ENCODE assay signal across 17 cellular contexts in the genomic region with DNA sequence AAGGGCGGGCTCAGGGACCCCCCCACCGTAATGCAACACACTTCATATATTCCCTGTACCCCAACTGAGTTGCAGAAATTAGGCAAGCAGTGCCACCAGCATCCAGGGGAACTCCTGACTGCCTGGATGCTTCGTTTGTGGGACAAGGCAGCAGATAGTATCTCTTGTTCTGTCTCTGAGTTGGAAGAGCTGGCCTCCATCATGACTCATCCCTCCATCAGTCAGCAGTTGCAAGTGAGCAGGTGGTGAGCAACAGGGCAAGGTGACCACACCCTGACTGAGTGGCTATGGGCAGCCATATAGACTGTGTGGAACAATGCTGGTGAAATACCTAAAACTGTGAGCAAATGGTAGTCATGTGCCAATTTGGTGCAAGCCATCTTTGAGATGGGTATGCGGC. TPM values are rescaled to one million over a fixed set of nuclear protein-coding genes. Genes with fewer than 3 reads are reported as not detected.
DNase-seq lines count a peak whose midpoint lies in the region; ATAC-seq and TF ChIP-seq lines count a peak whose summit lies in the region.
"Had no signal": no experiment of that assay in that cellular context is flagged by ENCODE, and none has a peak within 500 bp of the region (broad histone marks: within the 10 kb centered on the region; RNA-seq: fewer than 3 reads in every experiment).

No MANE protein-coding gene starts in this region.

- H2BK12ac ChIP-seq in neuronal stem cell (ENCODE audit: low read length): no peak overlapping the region

- WGBS in neuronal stem cell (ENCODE audit: extremely low coverage in 2 of 2, insufficient read length in 2 of 2, insufficient replicate concordance in 1 of 2), 2 donors: no CpG with 5 or more reads among the region's 4 CpGs

- no peak overlapping the region for H2BK15ac ChIP-seq in neuronal stem cell (ENCODE audit: low read length)

- no peaks in the 10 kb centered on the region for H3K4me1 Mint-ChIP-seq in activated CD8-positive, alpha-beta T cell treated with anti-CD3 and anti-CD28 coated beads for 36 hours (ENCODE audit: low read depth)
- H3K4me1 Mint-ChIP-seq in activated CD8-positive, alpha-beta T cell treated with anti-CD3 and anti-CD28 coated beads, Interleukin-2, amount 10 ng/mL, durations not matched to agents 7 days and 5 days (ENCODE audit: low read depth): no peaks in the 10 kb centered on the region
- H3K4me1 Mint-ChIP-seq: activated naive CD4-positive, alpha-beta T cell treated with anti-CD3 and anti-CD28 coated beads, Interleukin-2, amount 50 U/mL, for 24 hours had no signal

- TF ChIP-seq CTCF in activated CD8-positive, alpha-beta T cell treated with anti-CD3 and anti-CD28 coated beads for 36 hours (IDR thresholded peaks at IDR 0.05): no peak
- no peak for TF ChIP-seq CTCF in astrocyte of the spinal cord (IDR thresholded peaks at IDR 0.05; ENCODE audit: low read depth, low read length)

- H3K23ac ChIP-seq in neuronal stem cell (ENCODE audit: low read depth, low read length, poor library complexity): peak overlapping the region; percentile 29

- no peak overlapping the region for H3K27ac Mint-ChIP-seq in activated CD8-positive, alpha-beta T cell treated with anti-CD3 and anti-CD28 coated beads for 36 hours
- H3K27ac Mint-ChIP-seq in activated CD8-positive, alpha-beta T cell treated with anti-CD3 and anti-CD28 coated beads, Interleukin-2, amount 10 ng/mL, durations not matched to agents 7 days and 5 days: no peak overlapping the region
- H3K27ac Mint-ChIP-seq: activated naive CD4-positive, alpha-beta T cell treated with anti-CD3 and anti-CD28 coated beads, Interleukin-2, amount 50 U/mL, for 24 hours; dendritic cell treated with granulocyte-macrophage colony-stimulating factor and Interleukin-4, amounts not matched to agents 40 ng/mL and 50 ng/mL, for 4 days had no signal

- in situ Hi-C loops in astrocyte of the spinal cord (cut with HindIII; ENCODE audit: low sequenced_read_pairs): no loop called here

- no peak overlapping the region for H4K8ac ChIP-seq in neuronal stem cell (ENCODE audit: low read depth, low read length)

- no peak overlapping the region for H3K4ac ChIP-seq in neuronal stem cell (ENCODE audit: low read length)

- H3K9me3 ChIP-seq in neuronal stem cell (replicated peaks in 1 of 2; ENCODE audit: control insufficient read depth in 2 of 2, insufficient read depth in 1 of 2, low read depth in 1 of 2, low read length in 2 of 2): peaks cover 31 to 44% of the 10 kb centered on the region in 2 donors
- H3K9me3 ChIP-seq: gastrocnemius medialis had no signal

- H3K36me3 ChIP-seq in neuronal stem cell (replicated peaks in 1 of 2; ENCODE audit: control insufficient read depth in 2 of 2, insufficient read depth in 2 of 2, low read length in 2 of 2): no peaks in the 10 kb centered on the region
- H3K36me3 ChIP-seq: gastrocnemius medialis, vagina had no signal

- H2AFZ ChIP-seq in neuronal stem cell (ENCODE audit: low read length): no peak overlapping the region

- H3K9ac ChIP-seq in neuronal stem cell (ENCODE audit: low read depth, low read length, poor library complexity): peak overlapping the region; percentile 24

- H3K4me2 ChIP-seq in neuronal stem cell (ENCODE audit: insufficient read depth, low read length, poor library complexity, severe bottlenecking): no peak overlapping the region

- no peak overlapping the region for H3K27ac ChIP-seq in neuronal stem cell (replicated peaks; ENCODE audit: low read length)
- H3K27ac ChIP-seq: gastrocnemius medialis, vagina had no signal

- H2BK120ac ChIP-seq in neuronal stem cell (ENCODE audit: low read depth, low read length): no peak overlapping the region

- H3K18ac ChIP-seq in neuronal stem cell (ENCODE audit: low read length): no peak overlapping the region

- no peaks in the 10 kb centered on the region for H3K79me1 ChIP-seq in neuronal stem cell (ENCODE audit: low read depth, low read length)

- CTCF ChIA-PET in activated CD8-positive, alpha-beta T cell treated with anti-CD3 and anti-CD28 coated beads for 36 hours (lab: Charles Lee): no interaction called here
- CTCF ChIA-PET in activated CD8-positive, alpha-beta T cell treated with anti-CD3 and anti-CD28 coated beads, Interleukin-2, amount 10 ng/mL, durations not matched to agents 7 days and 5 days (lab: Charles Lee): no interaction called here

- peaks cover 0 to 4% of the 10 kb centered on the region in 2 donors for H3K4me1 ChIP-seq in neuronal stem cell (ENCODE audit: control insufficient read depth in 2 of 2, insufficient read depth in 1 of 2, low read depth in 1 of 2, low read length in 2 of 2)
- H3K4me1 ChIP-seq: gastrocnemius medialis had no signal

- no peak overlapping the region for H3K14ac ChIP-seq in neuronal stem cell (ENCODE audit: low read length)

- no peak overlapping the region for H4K91ac ChIP-seq in neuronal stem cell (ENCODE audit: low read depth, low read length, poor library complexity)

- H3K27me3 ChIP-seq in neuronal stem cell (ENCODE audit: control insufficient read depth in 3 of 3, insufficient read depth in 3 of 3, low read depth in 1 of 3, low read length in 3 of 3): no peaks in the 10 kb centered on the region
- H3K27me3 ChIP-seq: gastrocnemius medialis, vagina had no signal

- no peaks in the 10 kb centered on the region for H3K27me3 Mint-ChIP-seq in activated CD8-positive, alpha-beta T cell treated with anti-CD3 and anti-CD28 coated beads for 36 hours
- H3K27me3 Mint-ChIP-seq in activated CD8-positive, alpha-beta T cell treated with anti-CD3 and anti-CD28 coated beads, Interleukin-2, amount 10 ng/mL, durations not matched to agents 7 days and 5 days (ENCODE audit: low read depth): no peaks in the 10 kb centered on the region
- H3K27me3 Mint-ChIP-seq: activated naive CD4-positive, alpha-beta T cell treated with anti-CD3 and anti-CD28 coated beads, Interleukin-2, amount 50 U/mL, for 24 hours had no signal

- DNase-seq in activated CD8-positive, alpha-beta T cell treated with anti-CD3 and anti-CD28 coated beads for 36 hours: no peak
- DNase-seq in activated CD8-positive, alpha-beta T cell treated with anti-CD3 and anti-CD28 coated beads, Interleukin-2, amount 10 ng/mL, durations not matched to agents 7 days and 5 days: no peak
- DNase-seq in LHCN-M2 (ENCODE audit: low read depth) (peak; percentile 79), astrocyte of the spinal cord (ENCODE audit: low read depth, low spot score) (peak; percentile 61), neuronal stem cell (ENCODE audit: low spot score) (no peak), NCI-H1436 treated with DMSO at 0.1 percent for 48 hours (lab: John Stamatoyannopoulos, UW) (no peak)
- DNase-seq: activated CD4-positive, alpha-beta T cell treated with anti-CD3 and anti-CD28 coated beads, Interleukin-2, amount 50 U/mL, for 1 hour; gastrocnemius medialis; left cardiac atrium; NCI-H82 had no signal

- no peak overlapping the region for H2AK5ac ChIP-seq in neuronal stem cell (ENCODE audit: low read depth, low read length)

- intact Hi-C loops in activated CD8-positive, alpha-beta T cell treated with anti-CD3 and anti-CD28 coated beads for 36 hours (cut with micrococcal nuclease): no loop called here

- H3K9me3 Mint-ChIP-seq in activated CD8-positive, alpha-beta T cell treated with anti-CD3 and anti-CD28 coated beads for 36 hours: peaks cover 32% of the 10 kb centered on the region
- peaks cover 20% of the 10 kb centered on the region for H3K9me3 Mint-ChIP-seq in activated CD8-positive, alpha-beta T cell treated with anti-CD3 and anti-CD28 coated beads, Interleukin-2, amount 10 ng/mL, durations not matched to agents 7 days and 5 days (ENCODE audit: insufficient read depth)

- ATAC-seq in activated CD8-positive, alpha-beta T cell treated with anti-CD3 and anti-CD28 coated beads for 36 hours: peak; percentile 71
- ATAC-seq in activated CD8-positive, alpha-beta T cell treated with anti-CD3 and anti-CD28 coated beads, Interleukin-2, amount 10 ng/mL, durations not matched to agents 7 days and 5 days: no peak
- ATAC-seq in GM19397 (IDR thresholded peaks at IDR 0.05; ENCODE audit: unreplicated experiment): no peak
- no peak for ATAC-seq in GM18873 (IDR thresholded peaks at IDR 0.05; ENCODE audit: low FRiP score, unreplicated experiment)
- ATAC-seq: gastrocnemius medialis, left cardiac atrium had no signal

- no peak overlapping the region for H2BK5ac ChIP-seq in neuronal stem cell (ENCODE audit: low read length)

- H3K4me3 ChIP-seq in astrocyte of the spinal cord (ENCODE audit: low read depth, low read length) (no peak overlapping the region), neuronal stem cell (ENCODE audit: low read length in 2 of 2) (no peak overlapping the region)
- H3K4me3 ChIP-seq: gastrocnemius medialis, vagina had no signal

- POLR2A ChIA-PET in activated CD8-positive, alpha-beta T cell treated with anti-CD3 and anti-CD28 coated beads for 36 hours (lab: Charles Lee): no interaction called here
- POLR2A ChIA-PET in activated CD8-positive, alpha-beta T cell treated with anti-CD3 and anti-CD28 coated beads, Interleukin-2, amount 10 ng/mL, durations not matched to agents 7 days and 5 days (lab: Charles Lee): no interaction called here

- no peaks in the 10 kb centered on the region for H3K36me3 Mint-ChIP-seq in activated CD8-positive, alpha-beta T cell treated with anti-CD3 and anti-CD28 coated beads for 36 hours (ENCODE audit: low read depth)
- peaks cover 5% of the 10 kb centered on the region for H3K36me3 Mint-ChIP-seq in activated CD8-positive, alpha-beta T cell treated with anti-CD3 and anti-CD28 coated beads, Interleukin-2, amount 10 ng/mL, durations not matched to agents 7 days and 5 days (ENCODE audit: low read depth)

- no peak overlapping the region for H3K4me3 Mint-ChIP-seq in activated CD8-positive, alpha-beta T cell treated with anti-CD3 and anti-CD28 coated beads for 36 hours
- no peak overlapping the region for H3K4me3 Mint-ChIP-seq in activated CD8-positive, alpha-beta T cell treated with anti-CD3 and anti-CD28 coated beads, Interleukin-2, amount 10 ng/mL, durations not matched to agents 7 days and 5 days
- H3K4me3 Mint-ChIP-seq: activated naive CD4-positive, alpha-beta T cell treated with anti-CD3 and anti-CD28 coated beads, Interleukin-2, amount 50 U/mL, for 24 hours; dendritic cell treated with granulocyte-macrophage colony-stimulating factor and Interleukin-4, amounts not matched to agents 40 ng/mL and 50 ng/mL, for 4 days had no signal

RNA-seq across cellular contexts. Expression of gene ADAMTS14, which starts 22.8 kb away (rescaled TPM):
- total RNA-seq in activated CD8-positive, alpha-beta T cell treated with anti-CD3 and anti-CD28 coated beads for 36 hours: under 1 TPM; 0.16 to 0.25 TPM
- total RNA-seq in activated CD8-positive, alpha-beta T cell treated with anti-CD3 and anti-CD28 coated beads, Interleukin-2, amount 10 ng/mL, durations not matched to agents 7 days and 5 days: under 1 TPM in 1 of 2 experiments, not detected in 1; 0.05 TPM
- total RNA-seq in LHCN-M2 (2014; rRNA removed): 2.4 and 2.7 TPM in 2 replicates
- polyA plus RNA-seq in LHCN-M2 (2012): 2.5 TPM
- 0.21 TPM for polyA plus RNA-seq in neuronal stem cell (2013, experiment 1 of 2)
- polyA plus RNA-seq in neuronal stem cell (2013, experiment 2 of 2): 0.19 TPM
- total RNA-seq: vagina had no signal

RNA-seq across cellular contexts. Expression of gene PRF1, which starts 47.0 kb away (rescaled TPM):
- 100 to 1,000 TPM; 107 to 113 TPM for total RNA-seq in activated CD8-positive, alpha-beta T cell treated with anti-CD3 and anti-CD28 coated beads for 36 hours
- total RNA-seq in activated CD8-positive, alpha-beta T cell treated with anti-CD3 and anti-CD28 coated beads, Interleukin-2, amount 10 ng/mL, durations not matched to agents 7 days and 5 days: 100 to 1,000 TPM; 265 to 272 TPM
- not detected in 2 replicates for total RNA-seq in LHCN-M2 (2014; rRNA removed)
- polyA plus RNA-seq in LHCN-M2 (2012): not detected
- not detected for polyA plus RNA-seq in neuronal stem cell (2013, experiment 1 of 2)
- not detected for polyA plus RNA-seq in neuronal stem cell (2013, experiment 2 of 2)
- total RNA-seq: HT-29 had no signal
- polyA plus RNA-seq: neural cell had no signal

Comparison
In these comparisons a context has a peak if more than half of its experiments do, and no peak if none do; other contexts are left out.
1. DNase-seq: peak in LHCN-M2 (single experiment) and astrocyte of the spinal cord (single experiment); none in activated CD8-positive, alpha-beta T cell treated with anti-CD3 and anti-CD28 coated beads for 36 hours (single experiment), activated CD8-positive, alpha-beta T cell treated with anti-CD3 and anti-CD28 coated beads, Interleukin-2, amount 10 ng/mL, durations not matched to agents 7 days and 5 days (single experiment), neuronal stem cell (single experiment) and NCI-H1436 treated with DMSO at 0.1 percent for 48 hours (single experiment).
2. RNA of gene PRF1, which starts 47.0 kb away (total RNA-seq): 265 to 272 TPM in activated CD8-positive, alpha-beta T cell treated with anti-CD3 and anti-CD28 coated beads, Interleukin-2, amount 10 ng/mL, durations not matched to agents 7 days and 5 days and 107 to 113 TPM in activated CD8-positive, alpha-beta T cell treated with anti-CD3 and anti-CD28 coated beads for 36 hours; not detected in LHCN-M2; every median in the first group is over 100 times any median in the second.